In genomic region chr19:1206733-1207301, GRCh38 we compare ENCODE assay signal across 6 cellular contexts. TPM values are rescaled to one million over a fixed set of nuclear protein-coding genes. Genes with fewer than 3 reads are reported as not detected.
A peak's percentile ranks its signal among the peaks of the same experiment; 100 is the strongest.
DNase-seq lines count a peak whose midpoint lies in the region; ATAC-seq and TF ChIP-seq lines count a peak whose summit lies in the region.

No MANE protein-coding gene starts in this region.

- H3K27ac Mint-ChIP-seq in neural progenitor cell, result no peak overlapping the region

- H3K27me3 ChIP-seq in neural progenitor cell, result no peaks in the 10 kb centered on the region

- peak overlapping the region; percentile 96 for H3K4me3 Mint-ChIP-seq in neural progenitor cell

- DNase-seq in DMS53 (lab: John Stamatoyannopoulos, UW) (peak; percentile 33), DMS53 treated with DMSO at 0.1 percent for 48 hours (lab: John Stamatoyannopoulos, UW; ENCODE audit: unreplicated experiment) (no peak), cardiac fibroblast (ENCODE audit: low read depth in 2 of 2) (peak in 1 of 2 donors; percentile 16), neural progenitor cell (ENCODE audit: low spot score) (no peak), posterior cingulate gyrus (no peak)

- H3F3A ChIP-seq in neural progenitor cell (ENCODE audit: low read depth), result peaks cover 25% of the 10 kb centered on the region

- no peaks in the 10 kb centered on the region for H3K36me3 ChIP-seq in neural progenitor cell

- peak overlapping the region; percentile 53 for H3K9ac ChIP-seq in neural progenitor cell

- peaks cover 57% of the 10 kb centered on the region for H4K20me1 ChIP-seq in neural progenitor cell (ENCODE audit: low read depth)

- intact Hi-C loops in posterior cingulate gyrus (cut with DNase I), result no loop called here

- H3K4me3 ChIP-seq in cardiac fibroblast (replicated peaks in 1 of 2; ENCODE audit: low read depth in 2 of 2, low read length in 2 of 2) (peak overlapping the region; percentile 71 to 76), neural progenitor cell (peak overlapping the region; percentile 82)

- TF ChIP-seq CTCF in cardiac fibroblast (IDR thresholded peaks at IDR 0.05; ENCODE audit: low read depth, low read length) (no peak), neural progenitor cell (IDR thresholded peaks at IDR 0.05) (no peak)

- no peak for ATAC-seq in HG02759 (IDR thresholded peaks at IDR 0.05; ENCODE audit: unreplicated experiment)

- H3K4me1 ChIP-seq in neural progenitor cell, result peaks cover 17% of the 10 kb centered on the region

- peaks cover 29% of the 10 kb centered on the region for H3K4me1 Mint-ChIP-seq in neural progenitor cell

- H3K4me2 ChIP-seq in neural progenitor cell, result peak overlapping the region; percentile 97

- H3K9me3 ChIP-seq in neural progenitor cell (ENCODE audit: low read depth), result no peaks in the 10 kb centered on the region

- peaks cover 58% of the 10 kb centered on the region for H3K79me2 ChIP-seq in neural progenitor cell (ENCODE audit: low read depth)

- H2AFZ ChIP-seq in neural progenitor cell (replicated peaks), result no peak overlapping the region

- peaks cover 6% of the 10 kb centered on the region for H3K27me3 Mint-ChIP-seq in neural progenitor cell (ENCODE audit: insufficient read depth, low read depth)

- H3K36me3 Mint-ChIP-seq in neural progenitor cell, result peaks cover 10% of the 10 kb centered on the region

- no peak overlapping the region for H3K27ac ChIP-seq in neural progenitor cell

- H3K9me3 Mint-ChIP-seq in neural progenitor cell, result no peaks in the 10 kb centered on the region

RNA-seq across cellular contexts. Expression of gene STK11, which starts 1.2 kb away (rescaled TPM):
- total RNA-seq in neural progenitor cell (ENCODE audit: low replicate concordance), result 27.4 and 67.3 TPM in 2 replicates

RNA-seq across cellular contexts. Expression of gene CBARP, which starts 31.0 kb away (rescaled TPM):
- total RNA-seq in neural progenitor cell (ENCODE audit: low replicate concordance), result 1.2 and 17.8 TPM in 2 replicates

RNA-seq across cellular contexts. Expression of gene SBNO2, which starts 32.7 kb away (rescaled TPM):
- total RNA-seq in neural progenitor cell (ENCODE audit: low replicate concordance), result 3.3 and 16.2 TPM in 2 replicates

RNA-seq across cellular contexts. Expression of gene ATP5F1D, which starts 34.7 kb away (rescaled TPM):
- 7.1 and 52.0 TPM in 2 replicates for total RNA-seq in neural progenitor cell (ENCODE audit: low replicate concordance)

RNA-seq across cellular contexts. Expression of gene MIDN, which starts 41.6 kb away (rescaled TPM):
- total RNA-seq in neural progenitor cell (ENCODE audit: low replicate concordance), result 16.1 and 51.3 TPM in 2 replicates
